8 cellular contexts compared by ENCODE assay signal in genomic region chr3:32502089-32502943, GRCh38. TPM values are rescaled to one million over a fixed set of nuclear protein-coding genes. Genes with fewer than 3 reads are reported as not detected.
DNase-seq lines count a peak whose midpoint lies in the region; ATAC-seq and TF ChIP-seq lines count a peak whose summit lies in the region.

A gene with protein sequence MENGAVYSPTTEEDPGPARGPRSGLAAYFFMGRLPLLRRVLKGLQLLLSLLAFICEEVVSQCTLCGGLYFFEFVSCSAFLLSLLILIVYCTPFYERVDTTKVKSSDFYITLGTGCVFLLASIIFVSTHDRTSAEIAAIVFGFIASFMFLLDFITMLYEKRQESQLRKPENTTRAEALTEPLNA (minus strand): TSS chr3:32502852. CDS start chr3:32502745, 107 bp downstream.

- 0 out of 2 replicates have a peak, but pooled peaks have one; percentile 33 for TF ChIP-seq CTCF in OCI-LY7 (conservative IDR thresholded peaks at IDR 0.05; ENCODE audit: low read length)

- H3K9me2 ChIP-seq in OCI-LY7 (ENCODE audit: insufficient read depth, low read length), result no peaks in the 10 kb centered on the region

- peak within 1 kb of the TSS; percentile 86 to 98 (median 95) for H3K4me3 Mint-ChIP-seq in CD8-positive, alpha-beta memory T cell

- H3K36me3 ChIP-seq in CD8-positive, alpha-beta memory T cell (ENCODE audit: insufficient read depth, low read length), result no peaks in the 10 kb centered on the region
- no peaks in the 10 kb centered on the region; the same call in 1 of the 2 replicates for H3K36me3 ChIP-seq in OCI-LY7 (ENCODE audit: insufficient read depth, low read length)

- H3K27me3 Mint-ChIP-seq in CD8-positive, alpha-beta memory T cell, result peaks cover 4 to 5% of the 10 kb centered on the region in 2 donors

- BruUV-seq in OCI-LY7 (replicated peaks; lab: Mats Ljungman, UMichigan), result no TSS peak

- peak within 1 kb of the TSS; percentile 100 for H2AFZ ChIP-seq in OCI-LY7 (ENCODE audit: low read length)

- peaks cover 14% of the 10 kb centered on the region; the same call in 1 of the 2 replicates for H4K20me1 ChIP-seq in OCI-LY7 (ENCODE audit: insufficient read depth, low read length)

- peak within 1 kb of the TSS; percentile 76 to 99 (median 97) for H3K27ac Mint-ChIP-seq in CD8-positive, alpha-beta memory T cell

- H3K36me3 Mint-ChIP-seq in CD8-positive, alpha-beta memory T cell, result peaks cover 0 to 15% (median 3%) of the 10 kb centered on the region in 3 donors

- peaks cover 33 to 45% (median 43%) of the 10 kb centered on the region in 3 donors for H3K4me1 Mint-ChIP-seq in CD8-positive, alpha-beta memory T cell

- H3K79me2 ChIP-seq in OCI-LY7 (ENCODE audit: insufficient read depth, low read depth, low read length), result peaks cover 33% of the 10 kb centered on the region; the same call in 1 of the 2 replicates

- peak; percentile 91 for ATAC-seq in GM19397 (IDR thresholded peaks at IDR 0.05; ENCODE audit: unreplicated experiment)
- peak; percentile 39 for ATAC-seq in HG03565 (IDR thresholded peaks at IDR 0.05; ENCODE audit: unreplicated experiment)

- peak within 1 kb of the TSS; percentile 70 for H3K4me3 ChIP-seq in CD8-positive, alpha-beta memory T cell (ENCODE audit: low read length)
- peak within 1 kb of the TSS; percentile 89 for H3K4me3 ChIP-seq in OCI-LY7 (ENCODE audit: low read depth, low read length, poor library complexity, severe bottlenecking)

- peaks cover 30% of the 10 kb centered on the region for H3K4me1 ChIP-seq in CD8-positive, alpha-beta memory T cell (ENCODE audit: insufficient read depth, low read length)
- peaks cover 46% of the 10 kb centered on the region for H3K4me1 ChIP-seq in OCI-LY7 (ENCODE audit: insufficient read depth, low read length, poor library complexity, severe bottlenecking)

- peak; percentile 69 to 84 (median 72) for DNase-seq in CD8-positive, alpha-beta memory T cell
- peak; percentile 88 for DNase-seq in OCI-LY7 (ENCODE audit: low spot score)
- DNase-seq in activated T-cell treated with anti-CD3 and anti-CD28 coated beads for 4 hours, result peak; percentile 52
- DNase-seq in epithelial cell of prostate (ENCODE audit: low read depth, low spot score), result no peak
- peak; percentile 74 for DNase-seq in mucosa of gallbladder (ENCODE audit: low spot score)
- DNase-seq in stimulated activated CD8-positive, alpha-beta memory T cell treated with anti-CD3 and anti-CD28 coated beads, Interleukin-4, amount 100 ng/mL, for 1 hour (ENCODE audit: low read depth in 2 of 2, low spot score in 1 of 2), result peak; percentile 56 to 59

- peak within 1 kb of the TSS; percentile 90 for H3K27ac ChIP-seq in CD8-positive, alpha-beta memory T cell (ENCODE audit: low read depth, low read length)
- peak within 1 kb of the TSS; percentile 73 for H3K27ac ChIP-seq in OCI-LY7 (ENCODE audit: low read depth, low read length, poor library complexity, severe bottlenecking)
- H3K27ac ChIP-seq in epithelial cell of prostate, result peak within 1 kb of the TSS; percentile 81

- no peaks in the 10 kb centered on the region for H3K27me3 ChIP-seq in CD8-positive, alpha-beta memory T cell (ENCODE audit: insufficient read depth, low read length, poor library complexity, severe bottlenecking)

- H3K4me2 ChIP-seq in OCI-LY7 (ENCODE audit: low read length), result peak within 1 kb of the TSS; percentile 81

- intact Hi-C loops in OCI-LY7 (cut with micrococcal nuclease; ENCODE audit: unreplicated experiment), result no loop called here

- no peaks in the 10 kb centered on the region for H3K9me3 ChIP-seq in CD8-positive, alpha-beta memory T cell (ENCODE audit: low read length)
- H3K9me3 ChIP-seq in OCI-LY7 (ENCODE audit: low read length), result no peaks in the 10 kb centered on the region

- CTCF ChIA-PET in CD8-positive, alpha-beta memory T cell (lab: Charles Lee), result interaction anchor here (1.2 to 2.2 kb wide), 4 partner anchors 34 to 213 kb away, joined by 3 to 9 read pairs (median 4); no protein-coding TSS in a partner anchor
- CTCF ChIA-PET in OCI-LY7 (lab: Charles Lee; ENCODE audit: unreplicated experiment), result no interaction called here

- no peaks in the 10 kb centered on the region for H3K9me3 Mint-ChIP-seq in CD8-positive, alpha-beta memory T cell

- POLR2A ChIA-PET in CD8-positive, alpha-beta memory T cell (lab: Charles Lee), result no interaction called here
- POLR2A ChIA-PET in OCI-LY7 (lab: Charles Lee), result interaction anchor here (0.6 to 1.9 kb wide), 13 partner anchors 9 to 1294 kb away, joined by 3 to 9 read pairs (median 3); partner anchors contain the start of gene STT3B

RNA-seq across cellular contexts. Expression of the gene that starts here (rescaled TPM):
- 10 to 100 TPM; 91.8 to 96.2 TPM for total RNA-seq in CD8-positive, alpha-beta memory T cell
- polyA plus RNA-seq in CD8-positive, alpha-beta memory T cell, result 58.1 TPM
- 16.0 and 26.2 TPM in 2 replicates for total RNA-seq in OCI-LY7 (2014; rRNA removed; shearing (Covaris generic))
- total RNA-seq in OCI-LY7 (2022), result 33.5 and 36.0 TPM in 2 replicates
- total RNA-seq in mucosa of gallbladder, result 56.3 TPM
